8 cellular contexts compared by ENCODE assay signal in the genomic region with DNA sequence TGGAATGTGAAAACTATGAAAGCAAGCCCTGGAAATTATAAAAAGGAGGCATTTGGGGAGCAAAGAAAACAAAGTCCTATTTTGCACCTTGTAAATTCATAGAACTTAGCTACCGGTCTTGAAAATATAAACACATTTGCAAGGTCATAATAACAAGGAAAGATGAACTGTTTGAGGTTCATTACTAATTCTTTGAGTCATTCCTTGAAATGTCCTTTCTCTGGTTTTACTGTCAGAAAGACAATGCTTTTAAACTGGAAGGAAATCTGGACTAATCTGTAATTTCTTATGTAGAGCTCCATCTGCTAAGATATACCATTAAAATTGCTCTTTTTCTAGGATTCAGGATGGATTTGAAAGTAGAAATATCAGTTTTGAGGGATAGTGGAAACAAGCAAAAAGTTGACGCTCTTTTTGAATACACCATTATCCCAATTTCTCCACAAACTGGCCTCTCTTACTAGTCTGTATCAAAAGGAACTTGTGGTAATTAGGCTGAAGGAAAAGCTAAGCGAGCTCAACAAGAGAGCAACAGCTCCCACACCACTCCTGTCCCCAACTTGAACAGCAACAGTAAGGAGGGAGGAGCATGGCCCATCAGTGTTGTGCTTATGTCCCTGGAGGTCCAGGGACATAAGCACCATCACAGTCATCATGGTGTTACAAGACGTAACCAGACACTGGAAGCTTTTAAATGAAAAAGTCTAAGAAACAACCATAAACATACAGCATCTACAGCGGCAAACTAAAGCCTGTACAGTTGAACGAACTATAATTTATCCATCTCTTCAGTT. TPM values are rescaled to one million over a fixed set of nuclear protein-coding genes. Genes with fewer than 3 reads are reported as not detected.
DNase-seq lines count a peak whose midpoint lies in the region; ATAC-seq, FAIRE-seq and TF ChIP-seq lines count a peak whose summit lies in the region.

No MANE protein-coding gene starts in this region.

- no peak overlapping the region for H4K12ac ChIP-seq in trophoblast cell (ENCODE audit: low read depth, low read length)

- H2AFZ ChIP-seq in fibroblast of lung (ENCODE audit: low read length) = peak overlapping the region; percentile 19
- H2AFZ ChIP-seq in trophoblast cell (ENCODE audit: insufficient read depth, low read length, poor library complexity) = no peak overlapping the region

- POLR2A ChIA-PET in T-cell (lab: Charles Lee) = interaction anchor here in 1 of 2 donors (0.6 to 1.0 kb wide), 2 partner anchors 42 to 56 kb away, joined by 8 read pairs; no protein-coding TSS in a partner anchor

- no peak overlapping the region for H2BK5ac ChIP-seq in trophoblast cell (ENCODE audit: low read depth, low read length, poor library complexity)

- H3K9me3 ChIP-seq in fibroblast of lung (ENCODE audit: control insufficient read depth, insufficient read depth, low read depth, low read length) (no peaks in the 10 kb centered on the region), trophoblast cell (ENCODE audit: insufficient read depth, low read depth, low read length) (no peaks in the 10 kb centered on the region)

- H3K14ac ChIP-seq in trophoblast cell (ENCODE audit: low read length) = no peak overlapping the region

- H3K4me3 ChIP-seq in fibroblast of lung (replicated peaks in 1 of 4; ENCODE audit: control extremely low read depth in 1 of 4, insufficient read depth in 1 of 4, low read depth in 3 of 4, low read length in 4 of 4) = peak overlapping the region; percentile 80 to 97 (median 90)
- no peak overlapping the region for H3K4me3 ChIP-seq in trophoblast cell (ENCODE audit: low read depth, low read length)

- no peak overlapping the region for H3K23ac ChIP-seq in trophoblast cell (ENCODE audit: low read length)

- H3K27me3 ChIP-seq in fibroblast of lung (ENCODE audit: control insufficient read depth, insufficient read depth, low read length) = no peaks in the 10 kb centered on the region
- H3K27me3 ChIP-seq in trophoblast cell (ENCODE audit: insufficient read depth, low read length) = no peaks in the 10 kb centered on the region

- H3K27me3 Mint-ChIP-seq in T-cell = no peaks in the 10 kb centered on the region

- no peak overlapping the region for H2BK120ac ChIP-seq in trophoblast cell (ENCODE audit: insufficient read depth, low read length, poor library complexity)

- H4K91ac ChIP-seq in trophoblast cell (ENCODE audit: low read depth, low read length) = no peak overlapping the region

- no peak overlapping the region for H2AK5ac ChIP-seq in trophoblast cell (ENCODE audit: low read length)

- CTCF ChIA-PET in T-cell (lab: Charles Lee) = interaction anchor here (1.2 to 1.3 kb wide), 2 partner anchors 18 to 24 kb away, joined by 3 to 4 read pairs; no protein-coding TSS in a partner anchor

- peaks cover 3% of the 10 kb centered on the region for H3K36me3 ChIP-seq in fibroblast of lung (ENCODE audit: control insufficient read depth, insufficient read depth, low read length)
- no peaks in the 10 kb centered on the region for H3K36me3 ChIP-seq in trophoblast cell (ENCODE audit: control insufficient read depth in 1 of 2, insufficient read depth in 2 of 2, low read length in 2 of 2)

- H4K20me1 ChIP-seq in fibroblast of lung (ENCODE audit: control insufficient read depth, extremely low read depth, insufficient read depth, low read length) = no peaks in the 10 kb centered on the region

- TF ChIP-seq CTCF in fibroblast of lung (conservative IDR thresholded peaks at IDR 0.05 in 1 of 2, IDR thresholded peaks at IDR 0.05 in 1 of 2; ENCODE audit: low read depth in 1 of 2, low read length in 2 of 2) = no peak

- ATAC-seq in T-cell (replicated peaks in 1 of 4) (no peak), HG02938 (IDR thresholded peaks at IDR 0.05; ENCODE audit: unreplicated experiment) (no peak), GM18520 (IDR thresholded peaks at IDR 0.05; ENCODE audit: unreplicated experiment) (no peak)

- peaks cover 35% of the 10 kb centered on the region for H3K79me2 ChIP-seq in fibroblast of lung (ENCODE audit: control insufficient read depth, insufficient read depth, low read length)
- peaks cover 7% of the 10 kb centered on the region for H3K79me2 ChIP-seq in trophoblast cell (ENCODE audit: control insufficient read depth, insufficient read depth, low read length, poor library complexity)

- peaks cover 18% of the 10 kb centered on the region for H3K36me3 Mint-ChIP-seq in T-cell

- no peak overlapping the region for H4K8ac ChIP-seq in trophoblast cell (ENCODE audit: low read depth, low read length)

- H3K4ac ChIP-seq in trophoblast cell (ENCODE audit: low read depth, low read length) = no peak overlapping the region

- H2BK12ac ChIP-seq in trophoblast cell (ENCODE audit: low read length) = no peak overlapping the region

- peaks cover 3% of the 10 kb centered on the region for H3K4me1 ChIP-seq in fibroblast of lung (ENCODE audit: control insufficient read depth, extremely low read depth, insufficient read depth, low read length)
- peaks cover 4 to 7% of the 10 kb centered on the region in 2 experiments for H3K4me1 ChIP-seq in trophoblast cell (ENCODE audit: control insufficient read depth in 1 of 2, insufficient read depth in 2 of 2, low read length in 2 of 2)

- peaks cover 10% of the 10 kb centered on the region for H3K79me1 ChIP-seq in trophoblast cell (ENCODE audit: low read length)

- peak overlapping the region; percentile 86 for H3K4me2 ChIP-seq in fibroblast of lung (ENCODE audit: extremely low read depth, insufficient read depth, low read length)
- peak overlapping the region; percentile 78 for H3K4me2 ChIP-seq in trophoblast cell (ENCODE audit: low read length)

- no peak overlapping the region for H3K18ac ChIP-seq in trophoblast cell (ENCODE audit: low read length)

- H3K27ac Mint-ChIP-seq in T-cell = peak overlapping the region; percentile 91 to 96

- peak; percentile 23 for FAIRE-seq in HTR-8/SVneo (lab: Jason Lieb, UNC)

- peaks cover 63 to 70% (median 70%) of the 10 kb centered on the region in 3 donors for H3K4me1 Mint-ChIP-seq in T-cell

- no CpG with 5 or more reads among the region's 6 CpGs for WGBS in trophoblast cell (ENCODE audit: extremely low coverage, insufficient coverage, insufficient read length)

- H3K4me3 Mint-ChIP-seq in T-cell = peak overlapping the region; percentile 93 to 100 (median 99)

- H3K27ac ChIP-seq in fibroblast of lung (ENCODE audit: insufficient read depth, low read length) (peak overlapping the region; percentile 97), trophoblast cell (ENCODE audit: low read depth, low read length) (no peak overlapping the region)

- DNase-seq in ELR (ENCODE audit: low read depth) (peak; percentile 65), HTR-8/SVneo (ENCODE audit: insufficient read length, low spot score) (peak; percentile 29), T-cell (no peak), fibroblast of lung (ENCODE audit: low read depth in 2 of 2) (peak; percentile 25 to 27), trophoblast cell (no peak), NCI-H2196 treated with DMSO at 0.1 percent for 48 hours (lab: John Stamatoyannopoulos, UW; ENCODE audit: unreplicated experiment) (no peak)

- no peaks in the 10 kb centered on the region for H3K9me3 Mint-ChIP-seq in T-cell

- H3K9ac ChIP-seq in fibroblast of lung (ENCODE audit: insufficient read depth, low read length) (peak overlapping the region; percentile 87), trophoblast cell (ENCODE audit: low read length) (no peak overlapping the region)

RNA-seq across cellular contexts. Expression of gene ERLIN1, which starts 1.2 kb away (rescaled TPM):
- total RNA-seq in T-cell (10 to 100 TPM in 2 of 5 donors, 1 to 10 TPM in 3; 4.1 to 11.6 (median 8.9) TPM), fibroblast of lung (39.0 and 52.8 TPM in 2 replicates)
- polyA plus RNA-seq in fibroblast of lung = 74.7 and 96.5 TPM in 2 replicates
- polyA plus RNA-seq in fibroblast of lung (2012) = 53.1 and 73.7 TPM in 2 replicates
- polyA minus RNA-seq in fibroblast of lung (ENCODE audit: low replicate concordance) = 15.0 and 17.0 TPM in 2 replicates
- polyA plus RNA-seq in trophoblast cell (2013) = 37.1 and 37.9 TPM in 2 replicates

RNA-seq across cellular contexts. Expression of gene CHUK, which starts 44.8 kb away (rescaled TPM):
- 10 to 100 TPM; 16.5 to 18.7 (median 17.2) TPM for total RNA-seq in T-cell
- total RNA-seq in fibroblast of lung = 20.8 and 22.1 TPM in 2 replicates
- 20.2 and 22.1 TPM in 2 replicates for polyA plus RNA-seq in fibroblast of lung
- 13.2 and 13.6 TPM in 2 replicates for polyA plus RNA-seq in fibroblast of lung (2012)
- 1.0 and 3.9 TPM in 2 replicates for polyA minus RNA-seq in fibroblast of lung (ENCODE audit: low replicate concordance)
- polyA plus RNA-seq in trophoblast cell (2013) = 12.7 and 12.8 TPM in 2 replicates

Comparison
In these comparisons a context has a peak if more than half of its experiments do, and no peak if none do; other contexts are left out.
1. DNase-seq: peak in ELR (single experiment), HTR-8/SVneo (single experiment) and fibroblast of lung (2 of 2); none in T-cell (0 of 34), trophoblast cell (0 of 2) and NCI-H2196 treated with DMSO at 0.1 percent for 48 hours (single experiment).